In genomic region chr12:98701166-98701565, GRCh38 we compare ENCODE assay signal across 29 cellular contexts. TPM values are rescaled to one million over a fixed set of nuclear protein-coding genes. Genes with fewer than 3 reads are reported as not detected.
A peak's percentile ranks its signal among the peaks of the same experiment; 100 is the strongest.
DNase-seq lines count a peak whose midpoint lies in the region; ATAC-seq, FAIRE-seq and TF ChIP-seq lines count a peak whose summit lies in the region.
"Had no signal": no experiment of that assay in that cellular context is flagged by ENCODE, and none has a peak within 500 bp of the region (broad histone marks: within the 10 kb centered on the region; RNA-seq: fewer than 3 reads in every experiment).

No MANE protein-coding gene starts in this region.

- TF ChIP-seq CTCF in LNCaP clone FGC (IDR thresholded peaks at IDR 0.05; ENCODE audit: control insufficient read depth, extremely low read depth, insufficient read depth) (no peak), pancreas (IDR thresholded peaks at IDR 0.05) (no peak)

- H3K9me3 Mint-ChIP-seq in naive thymus-derived CD4-positive, alpha-beta T cell = no peaks in the 10 kb centered on the region
- H3K9me3 Mint-ChIP-seq: activated T-helper 17 cell treated with anti-CD3 and anti-CD28 coated beads, Interleukin-2, amount 50 U/mL, for 72 hours; stimulated activated naive B cell treated with anti-CD40 and anti-IgM and Interleukin-4, amounts not matched to agents 10 μg/mL and 1 μg/mL and 100 μg/mL, for 72 hours; type B pancreatic cell had no signal

- no peaks in the 10 kb centered on the region for H3K27me3 Mint-ChIP-seq in naive thymus-derived CD4-positive, alpha-beta T cell
- H3K27me3 Mint-ChIP-seq: activated CD4-positive, alpha-beta T cell treated with anti-CD3 and anti-CD28 coated beads for 36 hours; activated naive CD8-positive, alpha-beta T cell; activated T-helper 17 cell treated with anti-CD3 and anti-CD28 coated beads, Interleukin-2, amount 50 U/mL, for 72 hours; stimulated activated naive B cell treated with anti-CD40 and anti-IgM and Interleukin-4, amounts not matched to agents 10 μg/mL and 1 μg/mL and 100 μg/mL, for 72 hours; type B pancreatic cell had no signal

- 13 to 19% methylated on average over 1 of the region's 1 CpG for WGBS in pancreas, 2 donors

- CTCF ChIA-PET in naive thymus-derived CD4-positive, alpha-beta T cell (lab: Charles Lee) = no interaction called here

- DNase-seq in LNCaP clone FGC (ENCODE audit: low read depth) (peak; percentile 54), NCI-H69 (lab: John Stamatoyannopoulos, UW) (peak; percentile 8), astrocyte of the hippocampus (ENCODE audit: low read depth, low spot score) (peak; percentile 55), pancreas (no peak), AML-193 (lab: John Stamatoyannopoulos, UW) (no peak), DMS 273 (lab: John Stamatoyannopoulos, UW; ENCODE audit: unreplicated experiment) (no peak)
- no peak for DNase-seq in naive thymus-derived CD4-positive, alpha-beta T cell
- DNase-seq: activated CD4-positive, alpha-beta T cell treated with anti-CD3 and anti-CD28 coated beads for 36 hours; activated CD8-positive, alpha-beta T cell treated with anti-CD3 and anti-CD28 coated beads, Interleukin-2, amount 10 ng/mL, durations not matched to agents 7 days and 5 days; aorta; C1 segment of cervical spinal cord; Caco-2; central memory CD4-positive, alpha-beta T cell; erythroblast; glutamatergic neuron; islet precursor cell; Karpas-422; left ventricle myocardium superior; NCI-H226; NCI-H748 treated with DMSO at 0.1 percent for 48 hours; stimulated activated naive B cell treated with anti-CD40 and anti-IgM and Interleukin-4, amounts not matched to agents 10 μg/mL and 1 μg/mL and 100 μg/mL, for 72 hours; substantia nigra; T-helper 9 cell had no signal

- intact Hi-C loops in pancreas (cut with DNase I) = no loop called here
- intact Hi-C loops in naive thymus-derived CD4-positive, alpha-beta T cell (cut with micrococcal nuclease) = no loop called here

- no peak overlapping the region for H3K4me3 Mint-ChIP-seq in naive thymus-derived CD4-positive, alpha-beta T cell
- H3K4me3 Mint-ChIP-seq: activated CD4-positive, alpha-beta T cell treated with anti-CD3 and anti-CD28 coated beads for 36 hours; activated CD8-positive, alpha-beta T cell treated with anti-CD3 and anti-CD28 coated beads, Interleukin-2, amount 10 ng/mL, durations not matched to agents 7 days and 5 days; activated naive CD8-positive, alpha-beta T cell; activated T-helper 17 cell treated with anti-CD3 and anti-CD28 coated beads, Interleukin-2, amount 50 U/mL, for 72 hours; stimulated activated naive B cell treated with anti-CD40 and anti-IgM and Interleukin-4, amounts not matched to agents 10 μg/mL and 1 μg/mL and 100 μg/mL, for 72 hours; type B pancreatic cell had no signal

- H3K9me3 ChIP-seq in pancreas = no peaks in the 10 kb centered on the region
- H3K9me3 ChIP-seq in naive thymus-derived CD4-positive, alpha-beta T cell (ENCODE audit: control insufficient read depth in 2 of 3, low read length in 3 of 3) = no peaks in the 10 kb centered on the region
- H3K9me3 ChIP-seq: Caco-2, SJSA1 had no signal

- no peak overlapping the region for H3K27ac Mint-ChIP-seq in naive thymus-derived CD4-positive, alpha-beta T cell
- H3K27ac Mint-ChIP-seq: activated CD4-positive, alpha-beta T cell treated with anti-CD3 and anti-CD28 coated beads for 36 hours; activated CD8-positive, alpha-beta T cell treated with anti-CD3 and anti-CD28 coated beads, Interleukin-2, amount 10 ng/mL, durations not matched to agents 7 days and 5 days; activated naive CD8-positive, alpha-beta T cell; activated T-helper 17 cell treated with anti-CD3 and anti-CD28 coated beads, Interleukin-2, amount 50 U/mL, for 72 hours; stimulated activated naive B cell treated with anti-CD40 and anti-IgM and Interleukin-4, amounts not matched to agents 10 μg/mL and 1 μg/mL and 100 μg/mL, for 72 hours; type B pancreatic cell had no signal

- H3K27me3 ChIP-seq in pancreas = no peaks in the 10 kb centered on the region
- H3K27me3 ChIP-seq in naive thymus-derived CD4-positive, alpha-beta T cell (ENCODE audit: control insufficient read depth in 2 of 2, insufficient read depth in 2 of 2, low read length in 2 of 2) = no peaks in the 10 kb centered on the region
- H3K27me3 ChIP-seq: SJSA1 had no signal

- no peak overlapping the region for H3K27ac ChIP-seq in pancreas
- H3K27ac ChIP-seq in naive thymus-derived CD4-positive, alpha-beta T cell (ENCODE audit: low read depth, low read length) = no peak overlapping the region
- H3K27ac ChIP-seq: SJSA1, skin epidermis had no signal

- peaks cover 7 to 17% (median 15%) of the 10 kb centered on the region in 3 donors for H3K4me1 ChIP-seq in pancreas
- no peaks in the 10 kb centered on the region for H3K4me1 ChIP-seq in naive thymus-derived CD4-positive, alpha-beta T cell (ENCODE audit: control insufficient read depth in 2 of 2, insufficient read depth in 2 of 2, low read length in 2 of 2)
- H3K4me1 ChIP-seq: Caco-2, SJSA1 had no signal

- peaks cover under 1 to 59% (median 32%) of the 10 kb centered on the region in 5 donors for H3K36me3 Mint-ChIP-seq in naive thymus-derived CD4-positive, alpha-beta T cell

- H3K4me3 ChIP-seq in LNCaP clone FGC (ENCODE audit: low read depth, low read length) (no peak overlapping the region), pancreas (no peak overlapping the region)
- H3K4me3 ChIP-seq in naive thymus-derived CD4-positive, alpha-beta T cell (ENCODE audit: low read length) = no peak overlapping the region
- H3K4me3 ChIP-seq: SJSA1, skin epidermis had no signal

- FAIRE-seq in pancreas (lab: Jason Lieb, UNC) = no peak
- FAIRE-seq: RCC 7860 had no signal

- POLR2A ChIA-PET in naive thymus-derived CD4-positive, alpha-beta T cell (lab: Charles Lee) = no interaction called here

- no peaks in the 10 kb centered on the region for H3K36me3 ChIP-seq in pancreas
- H3K36me3 ChIP-seq in naive thymus-derived CD4-positive, alpha-beta T cell (ENCODE audit: control insufficient read depth in 2 of 3, insufficient read depth in 3 of 3, low read length in 3 of 3) = peaks cover 0 to 7% (median 0%) of the 10 kb centered on the region in 3 experiments

- H3K4me1 Mint-ChIP-seq in naive thymus-derived CD4-positive, alpha-beta T cell = peaks cover 0 to 11% (median 4%) of the 10 kb centered on the region in 7 donors

- peak; percentile 31 to 49 (median 36) for ATAC-seq in pancreas
- ATAC-seq in naive thymus-derived CD4-positive, alpha-beta T cell = no peak
- ATAC-seq: activated CD4-positive, alpha-beta T cell treated with anti-CD3 and anti-CD28 coated beads for 36 hours; activated CD8-positive, alpha-beta T cell treated with anti-CD3 and anti-CD28 coated beads, Interleukin-2, amount 10 ng/mL, durations not matched to agents 7 days and 5 days; activated T-helper 17 cell treated with anti-CD3 and anti-CD28 coated beads, Interleukin-2, amount 50 U/mL, for 72 hours; left ventricle myocardium superior; stimulated activated naive B cell treated with anti-CD40 and anti-IgM and Interleukin-4, amounts not matched to agents 10 μg/mL and 1 μg/mL and 100 μg/mL, for 72 hours had no signal

RNA-seq across cellular contexts. Expression of gene APAF1, which starts 56.1 kb away (rescaled TPM):
- total RNA-seq in pancreas = 10 to 100 TPM in 1 of 6 donors, 1 to 10 TPM in 5; 2.7 to 14.0 (median 5.7) TPM
- polyA plus RNA-seq in pancreas = 1 to 10 TPM; 3.5 to 6.6 TPM
- 10 to 100 TPM; 22.8 to 36.4 (median 28.6) TPM for total RNA-seq in naive thymus-derived CD4-positive, alpha-beta T cell
- 1 to 10 TPM; 3.4 to 7.4 TPM for polyA plus RNA-seq in naive thymus-derived CD4-positive, alpha-beta T cell

RNA-seq across cellular contexts. Expression of gene IKBIP, which starts 56.6 kb away (rescaled TPM):
- total RNA-seq in pancreas = 1 to 10 TPM; 1.4 to 8.0 (median 3.6) TPM
- polyA plus RNA-seq in pancreas = 1 to 10 TPM; 3.8 to 4.6 TPM
- 10 to 100 TPM in 1 of 5 experiments, 1 to 10 TPM in 4; 2.3 to 24.6 (median 6.1) TPM for total RNA-seq in naive thymus-derived CD4-positive, alpha-beta T cell
- 1 to 10 TPM; 4.6 to 5.3 TPM for polyA plus RNA-seq in naive thymus-derived CD4-positive, alpha-beta T cell

Comparison
In these comparisons a context has a peak if more than half of its experiments do, and no peak if none do; other contexts are left out.
1. DNase-seq: peak in LNCaP clone FGC (single experiment), NCI-H69 (single experiment) and astrocyte of the hippocampus (single experiment); none in pancreas (0 of 6), naive thymus-derived CD4-positive, alpha-beta T cell (0 of 9), AML-193 (0 of 2) and DMS 273 (single experiment).